10 cellular contexts compared by ENCODE assay signal in genomic region chr2:74867841-74868658, GRCh38. TPM values are rescaled to one million over a fixed set of nuclear protein-coding genes. Genes with fewer than 3 reads are reported as not detected.
DNase-seq lines count a peak whose midpoint lies in the region; ATAC-seq and TF ChIP-seq lines count a peak whose summit lies in the region.
"Had no signal": no experiment of that assay in that cellular context is flagged by ENCODE, and none has a peak within 500 bp of the region (broad histone marks: within the 10 kb centered on the region; RNA-seq: fewer than 3 reads in every experiment).

No MANE protein-coding gene starts in this region.

- peak overlapping the region; percentile 25 for H3K27ac ChIP-seq in upper lobe of right lung

- H3K4me1 Mint-ChIP-seq in activated naive CD8-positive, alpha-beta T cell (ENCODE audit: low read depth), result peaks cover 6% of the 10 kb centered on the region
- no peaks in the 10 kb centered on the region for H3K4me1 Mint-ChIP-seq in activated naive CD8-positive, alpha-beta T cell treated with anti-CD3 and anti-CD28 coated beads, Interleukin-2, amount 50 U/mL, for 24 hours

- H3K36me3 ChIP-seq in kidney epithelial cell (ENCODE audit: control insufficient read depth, insufficient read depth, low read length) (no peaks in the 10 kb centered on the region), upper lobe of right lung (no peaks in the 10 kb centered on the region)

- in situ Hi-C loops in astrocyte of the cerebellum (cut with HindIII; ENCODE audit: low sequenced_read_pairs), result no loop called here

- ATAC-seq in activated naive CD8-positive, alpha-beta T cell treated with anti-CD3 and anti-CD28 coated beads, Interleukin-2, amount 50 U/mL, for 24 hours, result no peak
- ATAC-seq in upper lobe of right lung, result peak; percentile 66
- no peak for ATAC-seq in GM18868 (IDR thresholded peaks at IDR 0.05; ENCODE audit: unreplicated experiment)
- ATAC-seq in HG02885 (IDR thresholded peaks at IDR 0.05; ENCODE audit: poor library complexity, unreplicated experiment), result no peak

- H3K27ac Mint-ChIP-seq in activated naive CD8-positive, alpha-beta T cell, result peak overlapping the region; percentile 24
- no peak overlapping the region for H3K27ac Mint-ChIP-seq in activated naive CD8-positive, alpha-beta T cell treated with anti-CD3 and anti-CD28 coated beads, Interleukin-2, amount 50 U/mL, for 24 hours

- intact Hi-C loops in upper lobe of right lung (cut with DNase I), result no loop called here
- intact Hi-C loops in posterior cingulate gyrus (cut with DNase I), result no loop called here

- H3K27me3 ChIP-seq in kidney epithelial cell (ENCODE audit: control insufficient read depth, insufficient read depth, low read length), result no peaks in the 10 kb centered on the region
- H3K27me3 ChIP-seq in upper lobe of right lung, result no peaks in the 10 kb centered on the region
- H3K27me3 ChIP-seq: BE2C had no signal

- H3K4me1 ChIP-seq in upper lobe of right lung, result peaks cover 52% of the 10 kb centered on the region
- H3K4me1 ChIP-seq: BE2C had no signal

- no peaks in the 10 kb centered on the region for H3K9me3 Mint-ChIP-seq in activated naive CD8-positive, alpha-beta T cell (ENCODE audit: low read depth)
- H3K9me3 Mint-ChIP-seq in activated naive CD8-positive, alpha-beta T cell treated with anti-CD3 and anti-CD28 coated beads, Interleukin-2, amount 50 U/mL, for 24 hours, result no peaks in the 10 kb centered on the region

- TF ChIP-seq CTCF in astrocyte of the cerebellum (IDR thresholded peaks at IDR 0.05; ENCODE audit: low read depth, low read length, missing control alignments), result no peak
- TF ChIP-seq CTCF in kidney epithelial cell (IDR thresholded peaks at IDR 0.05; ENCODE audit: insufficient read depth, low read length, poor library complexity, severe bottlenecking), result no peak
- TF ChIP-seq CTCF in upper lobe of right lung (IDR thresholded peaks at IDR 0.05), result no peak

- H3K27me3 Mint-ChIP-seq in activated naive CD8-positive, alpha-beta T cell, result no peaks in the 10 kb centered on the region
- H3K27me3 Mint-ChIP-seq in activated naive CD8-positive, alpha-beta T cell treated with anti-CD3 and anti-CD28 coated beads, Interleukin-2, amount 50 U/mL, for 24 hours, result no peaks in the 10 kb centered on the region

- H3K4me3 ChIP-seq in astrocyte of the cerebellum (ENCODE audit: low read depth, low read length), result no peak overlapping the region
- H3K4me3 ChIP-seq in kidney epithelial cell (ENCODE audit: low read depth, low read length), result no peak overlapping the region
- H3K4me3 ChIP-seq in upper lobe of right lung, result no peak overlapping the region

- no peak overlapping the region for H3K4me3 Mint-ChIP-seq in activated naive CD8-positive, alpha-beta T cell
- no peak overlapping the region for H3K4me3 Mint-ChIP-seq in activated naive CD8-positive, alpha-beta T cell treated with anti-CD3 and anti-CD28 coated beads, Interleukin-2, amount 50 U/mL, for 24 hours

- peaks cover 11% of the 10 kb centered on the region for H3K36me3 Mint-ChIP-seq in activated naive CD8-positive, alpha-beta T cell
- H3K36me3 Mint-ChIP-seq in activated naive CD8-positive, alpha-beta T cell treated with anti-CD3 and anti-CD28 coated beads, Interleukin-2, amount 50 U/mL, for 24 hours (ENCODE audit: low read depth), result peaks cover 47% of the 10 kb centered on the region

- H3K9me3 ChIP-seq in upper lobe of right lung, result no peaks in the 10 kb centered on the region
- H3K9me3 ChIP-seq: BE2C had no signal

- no peak for DNase-seq in activated naive CD8-positive, alpha-beta T cell treated with anti-CD3 and anti-CD28 coated beads, Interleukin-2, amount 50 U/mL, for 24 hours
- DNase-seq in astrocyte of the cerebellum (ENCODE audit: low read depth) (peak; percentile 92), kidney epithelial cell (ENCODE audit: low read depth) (peak; percentile 63), upper lobe of right lung (peak; percentile 68), posterior cingulate gyrus (no peak)
- DNase-seq: BE2C; effector CD8-positive, alpha-beta T cell had no signal

RNA-seq across cellular contexts. Expression of gene HK2, which starts 34.1 kb away (rescaled TPM):
- 19.6 and 20.7 TPM in 2 replicates for total RNA-seq in kidney epithelial cell
- total RNA-seq in upper lobe of right lung, result 77.1 TPM

Comparison
In these comparisons a context has a peak if more than half of its experiments do, and no peak if none do; other contexts are left out.
1. DNase-seq: peak in astrocyte of the cerebellum (single experiment), kidney epithelial cell (single experiment) and upper lobe of right lung (single experiment); none in activated naive CD8-positive, alpha-beta T cell treated with anti-CD3 and anti-CD28 coated beads, Interleukin-2, amount 50 U/mL, for 24 hours (single experiment) and posterior cingulate gyrus (0 of 10).